ENCODE assay signal across 1 cellular context in the genomic region with DNA sequence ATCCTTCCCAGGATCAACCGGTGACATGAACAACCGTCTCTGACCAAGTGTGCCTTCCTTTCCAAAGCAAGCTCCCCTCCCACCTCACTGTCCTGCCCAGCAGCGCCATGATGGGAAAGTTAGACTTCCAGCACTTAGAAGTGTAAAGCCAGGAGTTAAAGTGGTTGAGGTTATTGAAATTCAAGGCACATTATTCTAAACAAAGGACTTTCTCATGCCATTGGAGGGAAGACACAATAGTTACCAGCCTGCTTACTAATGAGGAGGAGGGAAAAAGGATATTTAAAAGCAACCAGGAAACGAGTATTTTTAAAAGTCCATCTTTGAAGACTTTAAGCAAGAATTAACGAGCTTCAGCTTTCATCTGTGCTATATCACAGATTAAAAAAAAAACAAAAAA.
TF ChIP-seq lines count a peak whose summit lies in the region.

No MANE protein-coding gene starts in this region.

TF ChIP-seq in WTC11, 78 proteins besides CTCF, POLR2A, EP300 and RAD21 (continued from another document):
- TF ChIP-seq, protein P1, sequence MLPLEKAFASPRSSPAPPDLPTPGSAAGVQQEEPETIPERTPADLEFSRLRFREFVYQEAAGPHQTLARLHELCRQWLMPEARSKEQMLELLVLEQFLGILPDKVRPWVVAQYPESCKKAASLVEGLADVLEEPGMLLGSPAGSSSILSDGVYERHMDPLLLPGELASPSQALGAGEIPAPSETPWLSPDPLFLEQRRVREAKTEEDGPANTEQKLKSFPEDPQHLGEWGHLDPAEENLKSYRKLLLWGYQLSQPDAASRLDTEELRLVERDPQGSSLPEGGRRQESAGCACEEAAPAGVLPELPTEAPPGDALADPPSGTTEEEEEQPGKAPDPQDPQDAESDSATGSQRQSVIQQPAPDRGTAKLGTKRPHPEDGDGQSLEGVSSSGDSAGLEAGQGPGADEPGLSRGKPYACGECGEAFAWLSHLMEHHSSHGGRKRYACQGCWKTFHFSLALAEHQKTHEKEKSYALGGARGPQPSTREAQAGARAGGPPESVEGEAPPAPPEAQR (CRISPR knock-in tag; IDR thresholded peaks at IDR 0.05) = no peak
- TF ChIP-seq JUN (CRISPR knock-in tag; IDR thresholded peaks at IDR 0.05) = no peak
